17 cellular contexts compared by ENCODE assay signal in genomic region chr16:85417156-85417860, GRCh38.
A peak's percentile ranks its signal among the peaks of the same experiment; 100 is the strongest.
DNase-seq lines count a peak whose midpoint lies in the region; ATAC-seq, FAIRE-seq and TF ChIP-seq lines count a peak whose summit lies in the region.
"Had no signal": no experiment of that assay in that cellular context is flagged by ENCODE, and none has a peak within 500 bp of the region (broad histone marks: within the 10 kb centered on the region; RNA-seq: fewer than 3 reads in every experiment).

No MANE protein-coding gene starts in this region.

- H3K27ac Mint-ChIP-seq in progenitor cell of endocrine pancreas, result no peak overlapping the region
- H3K27ac Mint-ChIP-seq: CD8-positive, alpha-beta T cell had no signal

- H3K36me3 ChIP-seq in BLaER1 (no peaks in the 10 kb centered on the region), kidney (ENCODE audit: control insufficient read depth in 1 of 2, insufficient read depth in 2 of 2, low read length in 2 of 2) (no peaks in the 10 kb centered on the region)
- H3K36me3 ChIP-seq: SJCRH30, upper lobe of left lung had no signal

- CTCF ChIA-PET in RWPE1 (lab: Yijun Ruan, JAX), result interaction anchor here (0.5 kb wide), 1 partner anchor 209 kb away, joined by 3 read pairs; no protein-coding TSS in a partner anchor

- H3K4me1 Mint-ChIP-seq in progenitor cell of endocrine pancreas (ENCODE audit: low read depth), result peaks cover 19% of the 10 kb centered on the region

- no peak overlapping the region for H3K4me3 Mint-ChIP-seq in progenitor cell of endocrine pancreas (ENCODE audit: low read depth)
- H3K4me3 Mint-ChIP-seq: CD8-positive, alpha-beta T cell had no signal

- H3K4me3 ChIP-seq in BLaER1 (no peak overlapping the region), kidney (ENCODE audit: low read length in 2 of 2) (no peak overlapping the region)
- H3K4me3 ChIP-seq: A549, SJCRH30, upper lobe of left lung had no signal

- intact Hi-C loops in kidney (cut with DNase I), result no loop called here

- DNase-seq in NCI-H2107 treated with DMSO at 0.1 percent for 48 hours (lab: John Stamatoyannopoulos, UW; ENCODE audit: unreplicated experiment) (peak; percentile 16), NCI-H2107 (lab: John Stamatoyannopoulos, UW) (no peak), RWPE1 (ENCODE audit: low spot score) (no peak), kidney (peak; percentile 50), progenitor cell of endocrine pancreas (ENCODE audit: low spot score, unreplicated experiment) (no peak)
- no peak for DNase-seq in effector CD4-positive, alpha-beta T cell
- DNase-seq: activated CD4-positive, alpha-beta T cell treated with anti-CD3 and anti-CD28 coated beads, Interleukin-2, amount 50 U/mL, for 4 hours; activated gamma-delta T cell treated with Interleukin-2 at 50 U/mL for 16 hours; CD8-positive, alpha-beta T cell; NK-92 treated with Interleukin-12 subunit alpha and Interleukin-12 subunit beta, amount 100 ng/mL, for 24 hours; SJCRH30 had no signal

- H3K27me3 Mint-ChIP-seq in progenitor cell of endocrine pancreas, result peaks cover 8% of the 10 kb centered on the region

- no peaks in the 10 kb centered on the region for H3K36me3 Mint-ChIP-seq in progenitor cell of endocrine pancreas (ENCODE audit: insufficient read depth)
- H3K36me3 Mint-ChIP-seq: CD8-positive, alpha-beta T cell had no signal

- H3K4me1 ChIP-seq in BLaER1 (peaks cover 72% of the 10 kb centered on the region), kidney (ENCODE audit: control insufficient read depth in 1 of 2, insufficient read depth in 1 of 2, low read depth in 1 of 2, low read length in 2 of 2) (peaks cover 4 to 10% of the 10 kb centered on the region in 2 donors)

- no peaks in the 10 kb centered on the region for H3K9me3 Mint-ChIP-seq in progenitor cell of endocrine pancreas (ENCODE audit: low read depth)
- H3K9me3 Mint-ChIP-seq: CD8-positive, alpha-beta T cell had no signal

- no peaks in the 10 kb centered on the region for H3K27me3 ChIP-seq in BLaER1
- H3K27me3 ChIP-seq: SJCRH30, upper lobe of left lung had no signal

- FAIRE-seq in kidney (lab: Jason Lieb, UNC), result no peak
- FAIRE-seq: A549, GM12892, H54 had no signal

- TF ChIP-seq CTCF in RWPE1 (conservative IDR thresholded peaks at IDR 0.05; ENCODE audit: low read depth), result no peak
- TF ChIP-seq CTCF in kidney (IDR thresholded peaks at IDR 0.05; ENCODE audit: borderline replicate concordance, extremely low read depth, insufficient read depth), result no peak
- no peak for TF ChIP-seq CTCF in progenitor cell of endocrine pancreas (IDR thresholded peaks at IDR 0.05; ENCODE audit: unreplicated experiment)

- H3K9me3 ChIP-seq in BLaER1, result peaks cover 17% of the 10 kb centered on the region
- no peaks in the 10 kb centered on the region for H3K9me3 ChIP-seq in kidney (ENCODE audit: control insufficient read depth in 1 of 2, low read length in 2 of 2)
- H3K9me3 ChIP-seq: A549, SJCRH30, upper lobe of left lung had no signal

- POLR2A ChIA-PET in RWPE1 (lab: Yijun Ruan, JAX; ENCODE audit: low non-redundant PET), result interaction anchor here (1.1 kb wide), 1 partner anchor 325 kb away, joined by 14 read pairs; no protein-coding TSS in a partner anchor

- peak overlapping the region; percentile 54 for H3K4me2 ChIP-seq in BLaER1
- H3K4me2 ChIP-seq: A549 had no signal

- ATAC-seq in HG02870 (IDR thresholded peaks at IDR 0.05; ENCODE audit: unreplicated experiment), result no peak

- H4K20me1 ChIP-seq in BLaER1, result no peaks in the 10 kb centered on the region

- 0 out of 2 replicates have a peak overlapping the region, but pooled peaks have one; percentile 0 for H3K9ac ChIP-seq in BLaER1
- no peak overlapping the region for H3K9ac ChIP-seq in kidney (ENCODE audit: low read length in 2 of 2)

- no peak overlapping the region; the same call in 1 of the 2 replicates for H3K27ac ChIP-seq in BLaER1
- peak overlapping the region; percentile 27 for H3K27ac ChIP-seq in RWPE1
- H3K27ac ChIP-seq in kidney (ENCODE audit: low read depth in 2 of 2, low read length in 2 of 2), result no peak overlapping the region
- H3K27ac ChIP-seq: SJCRH30, upper lobe of left lung had no signal

Comparison
In these comparisons a context has a peak if more than half of its experiments do, and no peak if none do; other contexts are left out.
1. DNase-seq: peak in NCI-H2107 treated with DMSO at 0.1 percent for 48 hours (single experiment) and kidney (single experiment); none in NCI-H2107 (single experiment), RWPE1 (single experiment), effector CD4-positive, alpha-beta T cell (single experiment) and progenitor cell of endocrine pancreas (single experiment).